ENCODE assay signal across 8 cellular contexts in the genomic region with DNA sequence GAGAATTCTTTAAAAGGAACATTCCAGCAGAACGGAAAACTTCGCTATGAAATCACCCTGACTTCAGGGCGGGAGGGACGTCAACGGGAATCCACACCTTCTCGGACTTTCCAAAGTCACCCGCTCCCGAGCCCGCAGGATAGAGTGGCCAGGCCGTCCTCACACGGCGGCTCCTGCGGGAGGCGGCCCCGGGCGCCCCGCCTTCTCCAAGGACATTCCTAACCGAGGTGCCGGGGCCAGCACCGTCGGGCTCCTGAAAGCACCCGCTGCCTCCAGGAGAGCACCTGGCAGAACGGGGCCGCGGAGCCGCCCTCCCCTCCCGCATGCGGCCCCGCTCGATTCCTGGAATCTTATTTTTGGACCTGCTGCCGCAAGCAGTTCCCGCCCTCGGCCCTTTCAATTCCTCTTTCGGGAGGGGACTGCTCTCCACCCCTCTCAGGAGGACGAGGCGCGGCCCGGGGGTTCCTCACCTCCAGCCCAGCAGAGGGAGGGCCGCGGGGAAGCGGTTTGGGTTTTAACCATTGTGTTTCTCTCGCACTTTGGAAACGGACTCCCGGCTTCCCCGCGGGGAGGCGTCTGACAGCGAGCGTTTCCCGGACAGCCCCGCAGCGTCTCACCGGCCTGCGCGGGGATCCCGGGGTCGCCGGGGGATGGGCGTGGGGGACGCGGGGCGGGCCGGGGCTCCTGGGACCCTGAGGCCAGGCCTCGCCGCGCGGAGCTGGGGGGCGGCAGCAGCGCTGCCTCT. TPM values are rescaled to one million over a fixed set of nuclear protein-coding genes. Genes with fewer than 3 reads are reported as not detected.
DNase-seq lines count a peak whose midpoint lies in the region; ATAC-seq and TF ChIP-seq lines count a peak whose summit lies in the region.

No MANE protein-coding gene starts in this region.

- ATAC-seq in left lung (peak; percentile 72), HG03520 (IDR thresholded peaks at IDR 0.05; ENCODE audit: unreplicated experiment) (no peak), HG02852 (IDR thresholded peaks at IDR 0.05; ENCODE audit: unreplicated experiment) (no peak)
- ATAC-seq in stimulated activated naive CD8-positive, alpha-beta T cell treated with anti-CD3 and anti-CD28 coated beads, Interleukin-15, amount 100 ng/mL, for 72 hours, result peak; percentile 45

- H3K36me3 ChIP-seq in left lung, result no peaks in the 10 kb centered on the region

- peaks cover 56% of the 10 kb centered on the region for H3K27me3 Mint-ChIP-seq in stimulated activated naive CD8-positive, alpha-beta T cell treated with anti-CD3 and anti-CD28 coated beads, Interleukin-15, amount 100 ng/mL, for 72 hours

- H3K4me3 Mint-ChIP-seq in stimulated activated naive CD8-positive, alpha-beta T cell treated with anti-CD3 and anti-CD28 coated beads, Interleukin-15, amount 100 ng/mL, for 72 hours, result peak overlapping the region; percentile 74 to 86

- peak overlapping the region in 1 of 2 donors; percentile 39 for H3K27ac Mint-ChIP-seq in stimulated activated naive CD8-positive, alpha-beta T cell treated with anti-CD3 and anti-CD28 coated beads, Interleukin-15, amount 100 ng/mL, for 72 hours

- peaks cover 25% of the 10 kb centered on the region for H3K4me1 Mint-ChIP-seq in stimulated activated naive CD8-positive, alpha-beta T cell treated with anti-CD3 and anti-CD28 coated beads, Interleukin-15, amount 100 ng/mL, for 72 hours

- H3K4me3 ChIP-seq in coronary artery (peak overlapping the region; percentile 99), left lung (peak overlapping the region; percentile 71 to 81)

- peak; percentile 17 for DNase-seq in activated naive CD4-positive, alpha-beta T cell treated with Interleukin-2 at 50 U/mL for 16 hours
- DNase-seq in activated naive CD4-positive, alpha-beta T cell (lab: John Stamatoyannopoulos, UW), result no peak
- DNase-seq in NOMO-1 treated with dmso at 0.1 percent for 144 hours (lab: John Stamatoyannopoulos, UW; ENCODE audit: unreplicated experiment) (peak; percentile 54), coronary artery (ENCODE audit: low spot score) (peak; percentile 77), left lung (peak; percentile 78 to 86)
- no peak for DNase-seq in stimulated activated naive CD8-positive, alpha-beta T cell treated with anti-CD3 and anti-CD28 coated beads, Interleukin-15, amount 100 ng/mL, for 72 hours

- H3K27ac ChIP-seq in coronary artery (peak overlapping the region; percentile 87 to 89), left lung (peak overlapping the region; percentile 74 to 80)

- intact Hi-C loops in left lung (cut with DNase I), result no loop called here

- H3K4me1 ChIP-seq in left lung, result peaks cover 6 to 39% of the 10 kb centered on the region in 2 donors

- peaks cover 14 to 16% of the 10 kb centered on the region in 2 donors for H3K9me3 Mint-ChIP-seq in stimulated activated naive CD8-positive, alpha-beta T cell treated with anti-CD3 and anti-CD28 coated beads, Interleukin-15, amount 100 ng/mL, for 72 hours

- peaks cover 0 to 54% of the 10 kb centered on the region in 2 donors for H3K27me3 ChIP-seq in left lung

- H3K9me3 ChIP-seq in left lung, result no peaks in the 10 kb centered on the region

- TF ChIP-seq CTCF in coronary artery (IDR thresholded peaks at IDR 0.05) (no peak), left lung (IDR thresholded peaks at IDR 0.05) (no peak)

RNA-seq across cellular contexts. Expression of a gene that starts 0.9 kb away (rescaled TPM):
- total RNA-seq in left lung, result 100 to 1,000 TPM in 1 of 2 donors, 10 to 100 TPM in 1; 79.9 to 169 TPM

Comparison
In these comparisons a context has a peak if more than half of its experiments do, and no peak if none do; other contexts are left out.
1. DNase-seq: peak in activated naive CD4-positive, alpha-beta T cell treated with Interleukin-2 at 50 U/mL for 16 hours (single experiment), NOMO-1 treated with dmso at 0.1 percent for 144 hours (single experiment), coronary artery (single experiment) and left lung (2 of 2); none in activated naive CD4-positive, alpha-beta T cell (0 of 4) and stimulated activated naive CD8-positive, alpha-beta T cell treated with anti-CD3 and anti-CD28 coated beads, Interleukin-15, amount 100 ng/mL, for 72 hours (0 of 2).
2. ATAC-seq: peak in left lung (single experiment) and stimulated activated naive CD8-positive, alpha-beta T cell treated with anti-CD3 and anti-CD28 coated beads, Interleukin-15, amount 100 ng/mL, for 72 hours (single experiment); none in HG03520 (single experiment) and HG02852 (single experiment).